1 cellular context compared by ENCODE assay signal in genomic region chr4:20341121-20341758, GRCh38.
TF ChIP-seq lines count a peak whose summit lies in the region.

No MANE protein-coding gene starts in this region.

TF ChIP-seq in Ishikawa, 13 proteins besides CTCF, POLR2A, EP300 and RAD21 (continued from another document):
- TF ChIP-seq TEAD4 (IDR thresholded peaks at IDR 0.05): peak; percentile 70
